25 cellular contexts compared by ENCODE assay signal in genomic region chr13:113874579-113875428, GRCh38. TPM values are rescaled to one million over a fixed set of nuclear protein-coding genes. Genes with fewer than 3 reads are reported as not detected.
DNase-seq lines count a peak whose midpoint lies in the region; TF ChIP-seq lines count a peak whose summit lies in the region.
"Had no signal": no experiment of that assay in that cellular context is flagged by ENCODE, and none has a peak within 500 bp of the region (broad histone marks: within the 10 kb centered on the region; RNA-seq: fewer than 3 reads in every experiment).

No MANE protein-coding gene starts in this region.

- WGBS in esophagus muscularis mucosa: 88% methylated on average over 23 of the region's 26 CpGs
- 88 to 93% (median 89%) methylated on average over 26 of the region's 26 CpGs for WGBS in ovary, 3 donors

- H3K27me3 Mint-ChIP-seq in osteocyte (ENCODE audit: unreplicated experiment): peaks cover 36% of the 10 kb centered on the region

- peak overlapping the region; percentile 68 for H3K4me2 ChIP-seq in BLaER1
- H3K4me2 ChIP-seq: PC-9 had no signal

- H3K4me1 ChIP-seq in BLaER1 (peaks cover 27% of the 10 kb centered on the region), esophagus muscularis mucosa (peaks cover 11 to 14% (median 14%) of the 10 kb centered on the region in 4 donors), ovary (ENCODE audit: insufficient read depth) (no peaks in the 10 kb centered on the region)
- H3K4me1 ChIP-seq: adrenal gland, transverse colon had no signal

- intact Hi-C loops in esophagus muscularis mucosa (cut with DNase I) (no loop called here), ovary (cut with DNase I) (no loop called here)

- H3K27ac ChIP-seq in BLaER1: no peak overlapping the region
- H3K27ac ChIP-seq in esophagus muscularis mucosa (replicated peaks in 1 of 4): no peak overlapping the region
- H3K27ac ChIP-seq in ovary: no peak overlapping the region
- H3K27ac ChIP-seq: adrenal gland, body of pancreas, GM23248, PC-9, transverse colon, WERI-Rb-1 had no signal

- peak; percentile 13 for DNase-seq in GM13977 (ENCODE audit: low spot score)
- peak; percentile 74 for DNase-seq in esophagus muscularis mucosa (ENCODE audit: extremely low spot score)
- peak; percentile 80 for DNase-seq in osteocyte (ENCODE audit: extremely low spot score, unreplicated experiment)
- no peak for DNase-seq in HCEC 1CT
- DNase-seq in central memory CD4-positive, alpha-beta T cell: no peak
- no peak for DNase-seq in ovary
- DNase-seq: activated CD4-positive, alpha-beta T cell treated with anti-CD3 and anti-CD28 coated beads, Interleukin-2, amount 10 ng/mL, durations not matched to agents 24 days and 14 days; activated naive CD4-positive, alpha-beta T cell treated with Interleukin-2 at 50 U/mL for 16 hours; adrenal gland; body of pancreas; IMR-90; left ventricle myocardium superior; midbrain; NCI-H146; NCI-H524 treated with DMSO at 0.1 percent for 48 hours; NK-92 treated with Interleukin-12 subunit alpha and Interleukin-12 subunit beta, amount 100 ng/mL, for 24 hours; PC-9; stimulated activated CD4-positive, alpha-beta T cell treated with anti-CD3 and anti-CD28 coated beads, Interleukin-4, amount 100 ng/mL, for 4 hours; transverse colon; WERI-Rb-1 had no signal

- H3K36me3 Mint-ChIP-seq in osteocyte (ENCODE audit: unreplicated experiment): peaks cover 4% of the 10 kb centered on the region
- H3K36me3 Mint-ChIP-seq: CD14-positive monocyte had no signal

- no peaks in the 10 kb centered on the region for H4K20me1 ChIP-seq in BLaER1

- TF ChIP-seq EP300 in esophagus muscularis mucosa (IDR thresholded peaks at IDR 0.05) (no peak), ovary (IDR thresholded peaks at IDR 0.05) (no peak)

- no peak overlapping the region for H3K4me3 Mint-ChIP-seq in osteocyte (ENCODE audit: unreplicated experiment)
- H3K4me3 Mint-ChIP-seq: activated CD4-positive, alpha-beta T cell treated with anti-CD3 and anti-CD28 coated beads, Interleukin-2, amount 10 ng/mL, durations not matched to agents 24 days and 14 days; CD14-positive monocyte; nephron had no signal

- H3K27me3 ChIP-seq in BLaER1 (0 out of 2 replicates have a peak, but pooled peaks cover 7% of the 10 kb centered on the region), esophagus muscularis mucosa (no peaks in the 10 kb centered on the region), ovary (no peaks in the 10 kb centered on the region)
- H3K27me3 ChIP-seq: adrenal gland, body of pancreas had no signal

- H3K4me1 Mint-ChIP-seq in osteocyte (ENCODE audit: unreplicated experiment): peaks cover 2% of the 10 kb centered on the region
- H3K4me1 Mint-ChIP-seq: CD14-positive monocyte had no signal

- H3K9me3 Mint-ChIP-seq in osteocyte (ENCODE audit: unreplicated experiment): peaks cover 8% of the 10 kb centered on the region
- H3K9me3 Mint-ChIP-seq: activated CD4-positive, alpha-beta T cell treated with anti-CD3 and anti-CD28 coated beads, Interleukin-2, amount 10 ng/mL, durations not matched to agents 24 days and 14 days; nephron had no signal

- in situ Hi-C loops in GM13977 (cut with MboI; ENCODE audit: low pct_unique_long_range_greater_than_20kb, low sequenced_read_pairs, unreplicated experiment): no loop called here

- H3K9me3 ChIP-seq in BLaER1 (peaks cover 7% of the 10 kb centered on the region; the same call in 1 of the 2 replicates), esophagus muscularis mucosa (no peaks in the 10 kb centered on the region), ovary (no peaks in the 10 kb centered on the region)
- H3K9me3 ChIP-seq: adrenal gland, body of pancreas, transverse colon had no signal

- H3K27ac Mint-ChIP-seq in osteocyte (ENCODE audit: unreplicated experiment): no peak overlapping the region
- H3K27ac Mint-ChIP-seq: activated CD4-positive, alpha-beta T cell treated with anti-CD3 and anti-CD28 coated beads, Interleukin-2, amount 10 ng/mL, durations not matched to agents 24 days and 14 days; CD14-positive monocyte; nephron had no signal

- H3K36me3 ChIP-seq in BLaER1 (no peaks in the 10 kb centered on the region), esophagus muscularis mucosa (no peaks in the 10 kb centered on the region), ovary (no peaks in the 10 kb centered on the region)
- H3K36me3 ChIP-seq: adrenal gland, transverse colon, WERI-Rb-1 had no signal

- H3K9ac ChIP-seq in BLaER1: no peak overlapping the region
- H3K9ac ChIP-seq: GM23248 had no signal

- no peak overlapping the region for H3K4me3 ChIP-seq in BLaER1
- H3K4me3 ChIP-seq in esophagus muscularis mucosa: no peak overlapping the region
- H3K4me3 ChIP-seq in ovary: no peak overlapping the region
- H3K4me3 ChIP-seq: adrenal gland, body of pancreas, GM12878, GM23248, PC-9, transverse colon had no signal

- TF ChIP-seq CTCF in GM13977 (IDR thresholded peaks at IDR 0.05; ENCODE audit: extremely low read depth, insufficient read depth, missing control alignments): no peak
- no peak for TF ChIP-seq CTCF in esophagus muscularis mucosa (IDR thresholded peaks at IDR 0.05)
- TF ChIP-seq CTCF in osteocyte (IDR thresholded peaks at IDR 0.05): no peak
- TF ChIP-seq CTCF in ovary (IDR thresholded peaks at IDR 0.05): no peak

- TF ChIP-seq POLR2A in esophagus muscularis mucosa (IDR thresholded peaks at IDR 0.05; ENCODE audit: low read depth) (no peak), ovary (IDR thresholded peaks at IDR 0.05) (no peak)

RNA-seq across cellular contexts. Expression of gene GAS6, which starts 10.9 kb away (rescaled TPM):
- 100 to 1,000 TPM; 241 to 459 (median 346) TPM for total RNA-seq in esophagus muscularis mucosa
- total RNA-seq in osteocyte: 14.8 and 15.0 TPM in 2 replicates
- 100 to 1,000 TPM in 6 of 7 donors, 10 to 100 TPM in 1; 98.3 to 336 (median 143) TPM for total RNA-seq in ovary
- 100 to 1,000 TPM in 1 of 2 donors, 10 to 100 TPM in 1; 44.9 to 183 TPM for polyA plus RNA-seq in ovary

Comparison
In these comparisons a context has a peak if more than half of its experiments do, and no peak if none do; other contexts are left out.
1. DNase-seq: peak in GM13977 (single experiment), esophagus muscularis mucosa (single experiment) and osteocyte (single experiment); none in HCEC 1CT (single experiment), central memory CD4-positive, alpha-beta T cell (single experiment) and ovary (0 of 5).